ENCODE assay signal across 11 cellular contexts in genomic region chr2:223724831-223725230, GRCh38.
DNase-seq lines count a peak whose midpoint lies in the region; ATAC-seq and TF ChIP-seq lines count a peak whose summit lies in the region.
"Had no signal": no experiment of that assay in that cellular context is flagged by ENCODE, and none has a peak within 500 bp of the region (broad histone marks: within the 10 kb centered on the region; RNA-seq: fewer than 3 reads in every experiment).

No MANE protein-coding gene starts in this region.

- H3K4me3 Mint-ChIP-seq in endothelial cell (ENCODE audit: unreplicated experiment) (no peak overlapping the region), neural progenitor cell (peak overlapping the region; percentile 60)
- no peak overlapping the region for H3K4me3 Mint-ChIP-seq in activated CD4-positive, alpha-beta memory T cell treated with anti-CD3 and anti-CD28 coated beads, Interleukin-2, amount 10 ng/mL, durations not matched to agents 7 days and 5 days
- H3K4me3 Mint-ChIP-seq: CD14-positive monocyte had no signal

- H3K27ac ChIP-seq in PC-9: peak overlapping the region; percentile 60
- no peak overlapping the region for H3K27ac ChIP-seq in neural progenitor cell

- no peak overlapping the region for H3K9ac ChIP-seq in neural progenitor cell

- DNase-seq in DMS53 (lab: John Stamatoyannopoulos, UW) (peak; percentile 55), PC-9 (no peak), endothelial cell (ENCODE audit: low spot score) (no peak), neural progenitor cell (ENCODE audit: low spot score) (no peak), midbrain (lab: John Stamatoyannopoulos, UW) (no peak), NCI-H1694 treated with DMSO at 0.1 percent for 48 hours (lab: John Stamatoyannopoulos, UW) (no peak)
- no peak for DNase-seq in activated CD4-positive, alpha-beta memory T cell treated with anti-CD3 and anti-CD28 coated beads, Interleukin-2, amount 10 ng/mL, durations not matched to agents 7 days and 5 days
- DNase-seq: NCI-H510A; stimulated activated CD4-positive, alpha-beta T cell treated with anti-CD3 and anti-CD28 coated beads, Interleukin-1b, Interleukin-23, amount 100 ng/mL, for 48 hours had no signal

- H3K4me2 ChIP-seq in PC-9 (peak overlapping the region; percentile 46), neural progenitor cell (peak overlapping the region; percentile 54)

- H3K27me3 Mint-ChIP-seq in endothelial cell (ENCODE audit: unreplicated experiment) (peaks cover 4% of the 10 kb centered on the region), neural progenitor cell (ENCODE audit: insufficient read depth, low read depth) (peaks cover 4% of the 10 kb centered on the region)
- H3K27me3 Mint-ChIP-seq in activated CD4-positive, alpha-beta memory T cell treated with anti-CD3 and anti-CD28 coated beads, Interleukin-2, amount 10 ng/mL, durations not matched to agents 7 days and 5 days: peaks cover 5% of the 10 kb centered on the region

- intact Hi-C loops in PC-9 (cut with micrococcal nuclease; ENCODE audit: unreplicated experiment): loop anchor here (1.0 to 2.0 kb wide), 5 partner anchors 26 to 176 kb away; partner anchors contain the start of gene AP1S3

- POLR2A ChIA-PET in PC-9 (lab: Charles Lee; ENCODE audit: unreplicated experiment): interaction anchor here (0.7 kb wide), 1 partner anchor 90 kb away, joined by 5 read pairs; no protein-coding TSS in a partner anchor
- POLR2A ChIA-PET in activated CD4-positive, alpha-beta memory T cell treated with anti-CD3 and anti-CD28 coated beads, Interleukin-2, amount 10 ng/mL, durations not matched to agents 7 days and 5 days (lab: Charles Lee): no interaction called here

- H3K4me1 ChIP-seq in PC-9 (replicated peaks; ENCODE audit: insufficient read depth) (peaks cover 19% of the 10 kb centered on the region), neural progenitor cell (peaks cover 19% of the 10 kb centered on the region)

- H3K27ac Mint-ChIP-seq in endothelial cell (ENCODE audit: unreplicated experiment) (peak overlapping the region; percentile 95), neural progenitor cell (peak overlapping the region; percentile 98)
- H3K27ac Mint-ChIP-seq in activated CD4-positive, alpha-beta memory T cell treated with anti-CD3 and anti-CD28 coated beads, Interleukin-2, amount 10 ng/mL, durations not matched to agents 7 days and 5 days: no peak overlapping the region
- H3K27ac Mint-ChIP-seq: CD14-positive monocyte had no signal

- H2AFZ ChIP-seq in PC-9 (no peak overlapping the region), neural progenitor cell (replicated peaks) (no peak overlapping the region)

- TSS peak; percentile 84 for BruUV-seq in PC-9 (replicated peaks; lab: Mats Ljungman, UMichigan)

- no peaks in the 10 kb centered on the region for H3K27me3 ChIP-seq in PC-9 (ENCODE audit: insufficient read depth, low read depth)
- H3K27me3 ChIP-seq in neural progenitor cell: no peaks in the 10 kb centered on the region

- CTCF ChIA-PET in PC-9 (lab: Charles Lee): no interaction called here
- CTCF ChIA-PET in activated CD4-positive, alpha-beta memory T cell treated with anti-CD3 and anti-CD28 coated beads, Interleukin-2, amount 10 ng/mL, durations not matched to agents 7 days and 5 days (lab: Charles Lee): interaction anchor here (1.5 kb wide), 1 partner anchor 36 kb away, joined by 4 read pairs; no protein-coding TSS in a partner anchor

- H3K9me3 ChIP-seq in PC-9 (ENCODE audit: insufficient read depth, low read depth): no peaks in the 10 kb centered on the region
- no peaks in the 10 kb centered on the region for H3K9me3 ChIP-seq in neural progenitor cell (ENCODE audit: low read depth)

- TF ChIP-seq CTCF in PC-9 (conservative IDR thresholded peaks at IDR 0.05) (no peak), endothelial cell (IDR thresholded peaks at IDR 0.05; ENCODE audit: unreplicated experiment) (no peak), neural progenitor cell (IDR thresholded peaks at IDR 0.05) (no peak)

- H3K4me1 Mint-ChIP-seq in endothelial cell (ENCODE audit: unreplicated experiment) (peaks cover 28% of the 10 kb centered on the region), neural progenitor cell (peaks cover 62% of the 10 kb centered on the region)
- no peaks in the 10 kb centered on the region for H3K4me1 Mint-ChIP-seq in activated CD4-positive, alpha-beta memory T cell treated with anti-CD3 and anti-CD28 coated beads, Interleukin-2, amount 10 ng/mL, durations not matched to agents 7 days and 5 days
- H3K4me1 Mint-ChIP-seq: CD14-positive monocyte had no signal

- H3K9me3 Mint-ChIP-seq in endothelial cell (ENCODE audit: unreplicated experiment) (no peaks in the 10 kb centered on the region), neural progenitor cell (peaks cover 6% of the 10 kb centered on the region)
- no peaks in the 10 kb centered on the region for H3K9me3 Mint-ChIP-seq in activated CD4-positive, alpha-beta memory T cell treated with anti-CD3 and anti-CD28 coated beads, Interleukin-2, amount 10 ng/mL, durations not matched to agents 7 days and 5 days

- H3K79me2 ChIP-seq in PC-9 (ENCODE audit: low read depth): no peaks in the 10 kb centered on the region
- H3K79me2 ChIP-seq in neural progenitor cell (ENCODE audit: low read depth): no peaks in the 10 kb centered on the region

- ATAC-seq in HG02938 (IDR thresholded peaks at IDR 0.05; ENCODE audit: unreplicated experiment): no peak

- H4K20me1 ChIP-seq in PC-9 (ENCODE audit: insufficient read depth) (no peaks in the 10 kb centered on the region), neural progenitor cell (ENCODE audit: low read depth) (no peaks in the 10 kb centered on the region)

- no peaks in the 10 kb centered on the region for H3K9me2 ChIP-seq in PC-9 (ENCODE audit: insufficient read depth)

- H3F3A ChIP-seq in PC-9 (ENCODE audit: insufficient read depth, low read depth) (peaks cover 22% of the 10 kb centered on the region), neural progenitor cell (ENCODE audit: low read depth) (peaks cover 31% of the 10 kb centered on the region)

- H3K4me3 ChIP-seq in PC-9: no peak overlapping the region
- no peak overlapping the region for H3K4me3 ChIP-seq in neural progenitor cell

- H3K36me3 ChIP-seq in PC-9 (ENCODE audit: low read depth): no peaks in the 10 kb centered on the region
- no peaks in the 10 kb centered on the region for H3K36me3 ChIP-seq in neural progenitor cell

- H3K36me3 Mint-ChIP-seq in endothelial cell (ENCODE audit: low read depth, unreplicated experiment) (no peaks in the 10 kb centered on the region), neural progenitor cell (peaks cover 11% of the 10 kb centered on the region)
- H3K36me3 Mint-ChIP-seq in activated CD4-positive, alpha-beta memory T cell treated with anti-CD3 and anti-CD28 coated beads, Interleukin-2, amount 10 ng/mL, durations not matched to agents 7 days and 5 days (ENCODE audit: low read depth): no peaks in the 10 kb centered on the region
- H3K36me3 Mint-ChIP-seq: CD14-positive monocyte had no signal
